In genomic region chr11:46273511-46274205, GRCh38 we compare ENCODE assay signal across 11 cellular contexts. TPM values are rescaled to one million over a fixed set of nuclear protein-coding genes. Genes with fewer than 3 reads are reported as not detected.
DNase-seq lines count a peak whose midpoint lies in the region; ATAC-seq and TF ChIP-seq lines count a peak whose summit lies in the region.
"Had no signal": no experiment of that assay in that cellular context is flagged by ENCODE, and none has a peak within 500 bp of the region (broad histone marks: within the 10 kb centered on the region; RNA-seq: fewer than 3 reads in every experiment).

No MANE protein-coding gene starts in this region.

- peaks cover 28% of the 10 kb centered on the region for H3K4me1 ChIP-seq in SJSA1 (replicated peaks)
- H3K4me1 ChIP-seq in suprapubic skin: peaks cover 51% of the 10 kb centered on the region

- H3K4me3 ChIP-seq in SJSA1 (no peak overlapping the region), suprapubic skin (no peak overlapping the region)

- ATAC-seq in left colon: peak; percentile 62

- 40% methylated on average over 7 of the region's 7 CpGs for WGBS in suprapubic skin

- no peak for TF ChIP-seq EP300 in suprapubic skin (IDR thresholded peaks at IDR 0.05)

- no peaks in the 10 kb centered on the region for H3K27me3 ChIP-seq in SJSA1 (replicated peaks)
- H3K27me3 ChIP-seq in suprapubic skin: peaks cover 8% of the 10 kb centered on the region

- 0 out of 2 replicates have a peak overlapping the region, but pooled peaks have one; percentile 61 for H3K27ac ChIP-seq in SJSA1
- peak overlapping the region; percentile 48 for H3K27ac ChIP-seq in suprapubic skin

- DNase-seq in NCI-H1092 treated with DMSO at 0.1 percent for 48 hours (lab: John Stamatoyannopoulos, UW) (peak; percentile 25), NCI-H1092 (lab: John Stamatoyannopoulos, UW) (no peak), SJSA1 (ENCODE audit: low read depth in 1 of 2, low spot score in 2 of 2) (no peak), left colon (peak; percentile 63 to 80), suprapubic skin (ENCODE audit: low spot score in 2 of 2) (no peak), GDM1 (lab: John Stamatoyannopoulos, UW) (no peak), pons (ENCODE audit: low spot score) (no peak), head of caudate nucleus (no peak)
- DNase-seq: 8988T; activated CD4-positive, alpha-beta T cell treated with anti-CD3 and anti-CD28 coated beads, Interleukin-2, amount 50 U/mL, for 1 hour; cerebellar nuclear complex had no signal

- no peaks in the 10 kb centered on the region for H3K9me3 ChIP-seq in SJSA1 (replicated peaks)
- H3K9me3 ChIP-seq in suprapubic skin: no peaks in the 10 kb centered on the region

- intact Hi-C loops in left colon (cut with DNase I, micrococcal nuclease): loop anchor here in 1 of 2 donors (2.0 kb wide), 1 partner anchor 41 kb away; no protein-coding TSS in a partner anchor
- intact Hi-C loops in head of caudate nucleus (cut with DNase I): no loop called here

- TF ChIP-seq POLR2A in suprapubic skin (IDR thresholded peaks at IDR 0.05): no peak

- no peak for TF ChIP-seq CTCF in suprapubic skin (IDR thresholded peaks at IDR 0.05)

- H3K36me3 ChIP-seq in SJSA1 (peaks cover 7% of the 10 kb centered on the region), suprapubic skin (no peaks in the 10 kb centered on the region)

RNA-seq across cellular contexts. Expression of gene CREB3L1, which starts 3.8 kb away (rescaled TPM):
- total RNA-seq in SJSA1 (2014; rRNA removed; shearing (Covaris generic)): 12.1 and 22.7 TPM in 2 replicates
- total RNA-seq in left colon: 100 to 1,000 TPM; 118 to 200 TPM
- total RNA-seq in suprapubic skin: 1 to 10 TPM in 2 of 4 donors, under 1 TPM in 2; 0.79 to 2.3 (median 1.5) TPM

Comparison
In these comparisons a context has a peak if more than half of its experiments do, and no peak if none do; other contexts are left out.
1. DNase-seq: peak in NCI-H1092 treated with DMSO at 0.1 percent for 48 hours (single experiment) and left colon (2 of 2); none in NCI-H1092 (single experiment), SJSA1 (0 of 2), suprapubic skin (0 of 2), GDM1 (single experiment), pons (single experiment) and head of caudate nucleus (0 of 42).